8 cellular contexts compared by ENCODE assay signal in genomic region chr5:109689740-109690455, GRCh38. TPM values are rescaled to one million over a fixed set of nuclear protein-coding genes. Genes with fewer than 3 reads are reported as not detected.
DNase-seq lines count a peak whose midpoint lies in the region; ATAC-seq, FAIRE-seq and TF ChIP-seq lines count a peak whose summit lies in the region.

Gene MAN2A1, plus strand, starts transcription at chr5:109689927. Its CDS starts 491 bp downstream, at chr5:109690418.

- peaks cover 39% of the 10 kb centered on the region for H3K4me1 Mint-ChIP-seq in GM23338

- H4K20me1 ChIP-seq in GM23338 (replicated peaks; ENCODE audit: insufficient read depth), result peaks cover 26% of the 10 kb centered on the region

- H3K9me2 ChIP-seq in GM23338 (ENCODE audit: insufficient read depth), result no peaks in the 10 kb centered on the region; the same call in 1 of the 2 replicates

- peak; percentile 13 for DNase-seq in GF-D8 (lab: John Stamatoyannopoulos, UW)
- DNase-seq in GM23338 (ENCODE audit: low spot score), result peak; percentile 60
- DNase-seq in Kasumi-1 (lab: John Stamatoyannopoulos, UW), result peak; percentile 85 to 87
- peak; percentile 29 to 80 for DNase-seq in SW 1271 (lab: John Stamatoyannopoulos, UW)
- DNase-seq in heart left ventricle, result peak; percentile 78 to 89 (median 83)
- DNase-seq in psoas muscle, result peak; percentile 81 to 86
- DNase-seq in urothelium cell line (ENCODE audit: low spot score), result peak; percentile 80

- TF ChIP-seq POLR2A in heart left ventricle (IDR thresholded peaks at IDR 0.05), result no peak

- WGBS in adipose tissue, 3 donors, result 0 to 1% (median 0%) methylated on average over 63 to 78 of the region's 78 CpGs
- WGBS in heart left ventricle, 4 donors, result 0 to 1% (median 1%) methylated on average over 47 to 78 of the region's 78 CpGs
- 0 to 1% (median 0%) methylated on average over 66 to 78 of the region's 78 CpGs for WGBS in psoas muscle, 3 donors

- H3K9me3 Mint-ChIP-seq in GM23338, result peaks cover 12% of the 10 kb centered on the region

- peak; percentile 58 for ATAC-seq in GM23338
- peak; percentile 54 to 85 (median 74) for ATAC-seq in heart left ventricle
- peak; percentile 60 to 73 (median 67) for ATAC-seq in psoas muscle

- no peak for FAIRE-seq in urothelium cell line (lab: Jason Lieb, UNC)

- peaks cover 51% of the 10 kb centered on the region for H3K79me2 ChIP-seq in GM23338 (replicated peaks; ENCODE audit: insufficient read depth)

- peak within 1 kb of the TSS; percentile 95 for H3K4me2 ChIP-seq in GM23338

- H3K27ac ChIP-seq in GM23338 (ENCODE audit: low read depth), result peak within 1 kb of the TSS; percentile 93
- peak within 1 kb of the TSS; percentile 36 for H3K27ac ChIP-seq in adipose tissue (ENCODE audit: low read depth, low read length)
- peak within 1 kb of the TSS; percentile 86 to 99 (median 95) for H3K27ac ChIP-seq in heart left ventricle
- H3K27ac ChIP-seq in psoas muscle, result peak within 1 kb of the TSS; percentile 95

- TF ChIP-seq CTCF in GM23338 (conservative IDR thresholded peaks at IDR 0.05; ENCODE audit: low read depth in 2 of 2), result no peak
- TF ChIP-seq CTCF in heart left ventricle (IDR thresholded peaks at IDR 0.05), result no peak
- TF ChIP-seq CTCF in psoas muscle (IDR thresholded peaks at IDR 0.05), result no peak

- H3K36me3 ChIP-seq in GM23338 (ENCODE audit: insufficient read depth), result no peaks in the 10 kb centered on the region
- no peaks in the 10 kb centered on the region for H3K36me3 ChIP-seq in heart left ventricle
- H3K36me3 ChIP-seq in psoas muscle (ENCODE audit: insufficient read depth in 1 of 2, low read depth in 1 of 2), result no peaks in the 10 kb centered on the region

- H3K9me3 ChIP-seq in heart left ventricle (peaks cover 0 to 14% (median 0%) of the 10 kb centered on the region in 12 donors), psoas muscle (no peaks in the 10 kb centered on the region)

- no peaks in the 10 kb centered on the region for H3K27me3 ChIP-seq in GM23338 (ENCODE audit: insufficient read depth)
- H3K27me3 ChIP-seq in heart left ventricle, result no peaks in the 10 kb centered on the region
- H3K27me3 ChIP-seq in psoas muscle (ENCODE audit: insufficient read depth in 3 of 3, low read length in 2 of 3), result no peaks in the 10 kb centered on the region

- peak within 1 kb of the TSS; percentile 88 for H2AFZ ChIP-seq in GM23338

- peaks cover 33% of the 10 kb centered on the region for H3K4me1 ChIP-seq in GM23338 (ENCODE audit: insufficient read depth)
- peaks cover 0 to 42% (median 15%) of the 10 kb centered on the region in 12 donors for H3K4me1 ChIP-seq in heart left ventricle
- H3K4me1 ChIP-seq in psoas muscle, result peaks cover 35% of the 10 kb centered on the region

- H3F3A ChIP-seq in GM23338 (replicated peaks; ENCODE audit: low read depth), result no peaks in the 10 kb centered on the region

- H3K4me3 Mint-ChIP-seq in GM23338, result peak within 1 kb of the TSS; percentile 97

- H3K4me3 ChIP-seq in GM23338 (peak within 1 kb of the TSS; percentile 82), heart left ventricle (peak within 1 kb of the TSS; percentile 62 to 98 (median 88)), psoas muscle (peak within 1 kb of the TSS; percentile 96)

- intact Hi-C loops in heart left ventricle (cut with DNase I), result loop anchor here in 2 of 10 donors (2.0 to 10.0 kb wide), 5 partner anchors 55 to 945 kb away; partner anchors contain the start of gene FER (in 1 of the 2)
- intact Hi-C loops in psoas muscle (cut with DNase I), result loop anchor here (5.0 to 10.0 kb wide), 4 partner anchors 65 to 155 kb away; no protein-coding TSS in a partner anchor

- peaks cover 10% of the 10 kb centered on the region; the same call in 2 of the 3 replicates for H3K36me3 Mint-ChIP-seq in GM23338 (ENCODE audit: low read depth)

- H3K27ac Mint-ChIP-seq in GM23338, result peak within 1 kb of the TSS; percentile 99

- H3K27me3 Mint-ChIP-seq in GM23338 (ENCODE audit: insufficient read depth, low read depth, poor library complexity), result no peaks in the 10 kb centered on the region

TF ChIP-seq in GM23338, 12 proteins besides CTCF, POLR2A, EP300 and RAD21:
- TF ChIP-seq ETS1 (IDR thresholded peaks at IDR 0.05), result peak; percentile 7; the same call in 1 of the 2 replicates
- TF ChIP-seq REST (IDR thresholded peaks at IDR 0.05; ENCODE audit: unreplicated experiment), result peak; percentile 13
- no peak for TF ChIP-seq EZH2phosphoT487 (IDR thresholded peaks at IDR 0.05; ENCODE audit: unreplicated experiment)

RNA-seq across cellular contexts. Expression of gene MAN2A1, which starts in this region (rescaled TPM):
- 129 and 132 TPM in 2 replicates for total RNA-seq in GM23338 (2014; rRNA removed; shearing (Covaris generic))
- polyA plus RNA-seq in GM23338 (2016; fragmentation: Nextera tagmentation; extraction: Ambion mirVana) (28.3 and 32.5 TPM in 2 replicates), adipose tissue (10 to 100 TPM in 2 of 3 donors, 1 to 10 TPM in 1; 8.3 to 15.9 (median 10.0) TPM), heart left ventricle (1 to 10 TPM; 2.0 to 5.1 TPM), psoas muscle (10 to 100 TPM in 1 of 3 donors, 1 to 10 TPM in 2; 4.2 to 10.3 (median 7.1) TPM)
- total RNA-seq in heart left ventricle (10 to 100 TPM in 2 of 9 donors, 1 to 10 TPM in 7; 5.9 to 22.9 (median 8.5) TPM), psoas muscle (10 to 100 TPM; 12.8 to 18.3 (median 15.7) TPM)

Comparison
In these comparisons a context has a peak if more than half of its experiments do, and no peak if none do; other contexts are left out.
1. Peak in every context shown above with its lines: DNase-seq, ATAC-seq, H3K4me3 ChIP-seq and H3K27ac ChIP-seq.
2. DNase-seq: peak in every context shown above with its lines; median percentile 86 in Kasumi-1; 84 in psoas muscle; 83 in heart left ventricle; 80 in urothelium cell line; 60 in GM23338; 54 in SW 1271; 13 in GF-D8.
3. H3K27ac ChIP-seq: peak in every context shown above with its lines; median percentile 95 in heart left ventricle; 95 in psoas muscle; 93 in GM23338; 36 in adipose tissue.